In the genomic region with DNA sequence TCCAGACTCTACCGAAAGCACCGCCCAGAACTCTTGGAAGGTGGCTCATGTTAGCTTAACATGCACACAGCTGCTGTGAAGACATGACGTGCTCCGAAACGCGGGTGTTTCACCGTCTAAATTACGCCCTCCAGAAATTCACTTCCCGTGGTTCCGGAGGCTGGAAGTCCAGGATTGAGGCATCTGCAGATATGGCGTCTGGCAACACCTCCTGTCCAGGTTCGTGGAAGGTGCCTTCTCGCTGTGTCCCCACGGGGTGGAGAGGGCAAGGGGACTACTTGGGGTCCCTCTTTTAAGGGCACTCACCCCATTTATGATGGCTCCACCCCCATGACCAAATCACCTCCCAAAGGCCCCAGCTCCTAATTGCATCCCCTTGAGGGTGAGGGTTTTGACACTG, we compare ENCODE assay signal across 1 cellular context.
TF ChIP-seq lines count a peak whose summit lies in the region.

No MANE protein-coding gene starts in this region.

TF ChIP-seq in H1, 55 proteins besides CTCF, POLR2A, EP300 and RAD21:
- no peak for TF ChIP-seq GTF2F1 (IDR thresholded peaks at IDR 0.05; ENCODE audit: borderline replicate concordance, low read depth, low read length)
- no peak for TF ChIP-seq RFX5 (IDR thresholded peaks at IDR 0.05; ENCODE audit: borderline replicate concordance, low read depth, low read length)
- no peak for TF ChIP-seq CBX8 (IDR thresholded peaks at IDR 0.05; ENCODE audit: borderline replicate concordance, low read depth, low read length)
- TF ChIP-seq CREB1 (IDR thresholded peaks at IDR 0.05) = no peak
- TF ChIP-seq BRCA1 (IDR thresholded peaks at IDR 0.05; ENCODE audit: low read depth, low read length) = no peak
